ENCODE assay signal across 1 cellular context in the genomic region with DNA sequence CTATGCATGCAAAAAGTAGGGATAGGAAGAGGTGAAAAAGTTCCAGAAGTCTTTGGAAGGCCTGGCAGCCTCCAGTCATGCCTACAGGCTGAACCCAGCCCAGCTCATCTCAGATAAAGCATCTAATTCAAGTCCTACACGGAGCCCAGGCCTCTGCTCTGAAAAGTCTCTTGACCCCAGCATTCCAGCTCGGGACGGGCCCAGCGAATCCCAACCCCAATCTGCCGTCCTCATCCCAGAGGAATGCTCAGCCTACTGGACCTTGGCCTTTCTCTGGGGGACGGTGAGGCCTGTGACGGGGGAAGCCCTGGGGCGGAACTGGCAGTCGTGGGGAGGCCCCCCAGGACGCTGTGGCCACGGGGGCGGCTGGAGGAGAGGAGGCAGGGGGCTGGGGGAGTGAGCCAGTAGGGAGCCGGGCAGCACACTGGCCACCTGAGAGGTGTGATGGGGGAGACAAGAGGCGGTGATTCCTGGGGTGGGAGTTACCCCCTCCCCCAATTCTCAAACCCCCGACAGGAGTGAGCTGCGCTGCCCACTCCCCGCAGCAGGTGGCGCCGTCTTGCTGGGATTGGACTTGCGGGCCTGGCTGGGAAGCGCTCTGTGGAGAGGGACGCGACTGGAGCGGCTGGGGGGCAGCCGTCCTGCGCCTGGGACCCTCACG.
TF ChIP-seq lines count a peak whose summit lies in the region.

No MANE protein-coding gene starts in this region.

TF ChIP-seq in GM12878, 131 proteins besides CTCF, POLR2A, EP300 and RAD21 (continued from another document):
- TF ChIP-seq BCL3 (IDR thresholded peaks at IDR 0.05; ENCODE audit: borderline replicate concordance, insufficient read depth, low read depth, low read length, poor library complexity, severe bottlenecking), result no peak
- no peak for TF ChIP-seq SUPT20H (IDR thresholded peaks at IDR 0.05; ENCODE audit: borderline replicate concordance, control insufficient read depth, low read depth, low read length)
- TF ChIP-seq YY1 (IDR thresholded peaks at IDR 0.05; ENCODE audit: low read depth, low read length), result 0 out of 2 replicates have a peak, but pooled peaks have one; percentile 18
- TF ChIP-seq SIX5 (IDR thresholded peaks at IDR 0.05; ENCODE audit: low read depth, low read length, severe bottlenecking), result no peak
- TF ChIP-seq PAX5 (IDR thresholded peaks at IDR 0.05; ENCODE audit: borderline replicate concordance, low read depth, low read length), result no peak
- TF ChIP-seq BHLHE40 (IDR thresholded peaks at IDR 0.05; ENCODE audit: borderline replicate concordance in 1 of 2, low read depth in 2 of 2, low read length in 1 of 2), result 0 out of 4 replicates have a peak, but pooled peaks of 1 of the 2 experiments have one; percentile 20
- peak; percentile 50; the same call in 1 of the 2 replicates for TF ChIP-seq GATAD2B (conservative IDR thresholded peaks at IDR 0.05; ENCODE audit: low read depth)
- TF ChIP-seq TAF1 (IDR thresholded peaks at IDR 0.05; ENCODE audit: borderline replicate concordance, low read depth, low read length), result no peak
- no peak for TF ChIP-seq BCLAF1 (IDR thresholded peaks at IDR 0.05)
- TF ChIP-seq ATF7 (IDR thresholded peaks at IDR 0.05; ENCODE audit: low read depth), result no peak
- TF ChIP-seq SPI1 (IDR thresholded peaks at IDR 0.05; ENCODE audit: borderline replicate concordance, insufficient read depth, low read depth, low read length), result no peak
- no peak for TF ChIP-seq CEBPB (IDR thresholded peaks at IDR 0.05; ENCODE audit: borderline replicate concordance in 1 of 2, low read depth in 2 of 2, low read length in 2 of 2)
- peak; percentile 21; the same call in 1 of the 2 replicates for TF ChIP-seq NBN (IDR thresholded peaks at IDR 0.05)
- TF ChIP-seq IKZF2 (IDR thresholded peaks at IDR 0.05), result peak in 1 of 2 experiments; percentile 26; a peak in 1 of 4 replicates
- TF ChIP-seq CHD2 (IDR thresholded peaks at IDR 0.05; ENCODE audit: borderline replicate concordance, low read depth, low read length), result peak; percentile 72
- TF ChIP-seq SMC3 (IDR thresholded peaks at IDR 0.05; ENCODE audit: borderline replicate concordance, low read length), result peak; percentile 80; the same call in 1 of the 2 replicates
- no peak for TF ChIP-seq LARP7 (IDR thresholded peaks at IDR 0.05)
